In the genomic region with DNA sequence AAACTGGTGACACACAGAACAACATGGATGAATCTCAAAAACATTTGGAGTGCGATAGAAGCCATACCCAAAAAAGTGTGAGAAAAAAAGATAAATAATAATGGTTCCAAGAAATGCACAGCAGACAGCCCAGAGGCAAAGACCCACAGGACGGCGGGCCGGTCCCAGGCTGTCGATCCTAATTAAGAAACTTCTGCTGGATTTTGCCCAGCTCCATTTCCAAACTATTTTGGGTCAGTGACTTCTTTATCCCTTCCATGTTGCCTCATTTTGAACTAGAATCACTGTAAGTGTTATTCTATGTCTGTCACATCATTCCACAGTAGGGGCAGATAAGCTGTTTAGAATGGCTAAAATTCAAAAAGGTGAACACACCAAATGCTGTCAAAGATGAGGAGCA, we compare ENCODE assay signal across 18 cellular contexts. TPM values are rescaled to one million over a fixed set of nuclear protein-coding genes. Genes with fewer than 3 reads are reported as not detected.
A peak's percentile ranks its signal among the peaks of the same experiment; 100 is the strongest.
DNase-seq lines count a peak whose midpoint lies in the region; ATAC-seq and TF ChIP-seq lines count a peak whose summit lies in the region.
"Had no signal": no experiment of that assay in that cellular context is flagged by ENCODE, and none has a peak within 500 bp of the region (broad histone marks: within the 10 kb centered on the region; RNA-seq: fewer than 3 reads in every experiment).

No MANE protein-coding gene starts in this region.

- ATAC-seq in HG03045 (IDR thresholded peaks at IDR 0.05; ENCODE audit: unreplicated experiment) = no peak
- ATAC-seq: T-helper 17 cell had no signal

- no peak overlapping the region for H3K23ac ChIP-seq in trophoblast cell (ENCODE audit: low read length)

- intact Hi-C loops in esophagus squamous epithelium (cut with DNase I) = no loop called here

- H3K18ac ChIP-seq in trophoblast cell (ENCODE audit: low read length) = no peak overlapping the region

- H3K4me1 Mint-ChIP-seq in nephron progenitor cell = no peaks in the 10 kb centered on the region
- H3K4me1 Mint-ChIP-seq: T-helper 17 cell had no signal

- H3K79me2 ChIP-seq in trophoblast cell (ENCODE audit: control insufficient read depth, insufficient read depth, low read length, poor library complexity) = no peaks in the 10 kb centered on the region

- H3K9ac ChIP-seq in trophoblast cell (ENCODE audit: low read length) = no peak overlapping the region
- H3K9ac ChIP-seq: BLaER1 treated with 17β-estradiol and CSF1 and Interleukin-3, amounts not matched to agents 10 nM and 100 nM had no signal

- no peaks in the 10 kb centered on the region for H3K27me3 ChIP-seq in SJCRH30
- no peaks in the 10 kb centered on the region for H3K27me3 ChIP-seq in esophagus squamous epithelium
- H3K27me3 ChIP-seq in trophoblast cell (ENCODE audit: insufficient read depth, low read length) = no peaks in the 10 kb centered on the region
- H3K27me3 ChIP-seq in HAP-1 (ENCODE audit: low read depth) = no peaks in the 10 kb centered on the region
- H3K27me3 ChIP-seq: BLaER1 treated with 17β-estradiol and CSF1 and Interleukin-3, amounts not matched to agents 10 nM and 100 nM; esophagus muscularis mucosa had no signal

- 76 to 80% methylated on average over 5 of the region's 5 CpGs for WGBS in esophagus squamous epithelium, 2 donors
- no CpG with 5 or more reads among the region's 5 CpGs for WGBS in trophoblast cell (ENCODE audit: extremely low coverage, insufficient coverage, insufficient read length)

- no peaks in the 10 kb centered on the region for H3K79me1 ChIP-seq in trophoblast cell (ENCODE audit: low read length)

- H2AFZ ChIP-seq in trophoblast cell (ENCODE audit: insufficient read depth, low read length, poor library complexity) = no peak overlapping the region

- H2BK120ac ChIP-seq in trophoblast cell (ENCODE audit: insufficient read depth, low read length, poor library complexity) = no peak overlapping the region

- TF ChIP-seq POLR2A in esophagus squamous epithelium (IDR thresholded peaks at IDR 0.05) = no peak

- H3K4me1 ChIP-seq in SJCRH30 (peaks cover 12% of the 10 kb centered on the region), esophagus squamous epithelium (no peaks in the 10 kb centered on the region), trophoblast cell (ENCODE audit: control insufficient read depth in 1 of 2, insufficient read depth in 2 of 2, low read length in 2 of 2) (no peaks in the 10 kb centered on the region), HAP-1 (no peaks in the 10 kb centered on the region)

- H3K4ac ChIP-seq in trophoblast cell (ENCODE audit: low read depth, low read length) = no peak overlapping the region

- no peak overlapping the region for H2BK12ac ChIP-seq in trophoblast cell (ENCODE audit: low read length)

- H3K9me3 ChIP-seq in SJCRH30 (replicated peaks) = no peaks in the 10 kb centered on the region
- H3K9me3 ChIP-seq in esophagus squamous epithelium = no peaks in the 10 kb centered on the region
- peaks cover 4% of the 10 kb centered on the region for H3K9me3 ChIP-seq in trophoblast cell (ENCODE audit: insufficient read depth, low read depth, low read length)
- no peaks in the 10 kb centered on the region for H3K9me3 ChIP-seq in HAP-1
- H3K9me3 ChIP-seq: BLaER1 treated with 17β-estradiol and CSF1 and Interleukin-3, amounts not matched to agents 10 nM and 100 nM; esophagus muscularis mucosa had no signal

- H3K4me3 ChIP-seq in SJCRH30 (no peak overlapping the region), esophagus squamous epithelium (no peak overlapping the region), trophoblast cell (ENCODE audit: low read depth, low read length) (no peak overlapping the region), HAP-1 (no peak overlapping the region)
- H3K4me3 ChIP-seq: BLaER1 treated with 17β-estradiol and CSF1 and Interleukin-3, amounts not matched to agents 10 nM and 100 nM; esophagus muscularis mucosa had no signal

- H3K27me3 Mint-ChIP-seq in nephron progenitor cell (ENCODE audit: low read depth, poor library complexity) = no peaks in the 10 kb centered on the region
- H3K27me3 Mint-ChIP-seq: T-helper 17 cell had no signal

- no peaks in the 10 kb centered on the region for H3K36me3 Mint-ChIP-seq in nephron progenitor cell (ENCODE audit: low read depth)

- H3K14ac ChIP-seq in trophoblast cell (ENCODE audit: low read length) = no peak overlapping the region

- H2AK5ac ChIP-seq in trophoblast cell (ENCODE audit: low read length) = no peak overlapping the region

- H3K9me3 Mint-ChIP-seq in nephron progenitor cell = no peaks in the 10 kb centered on the region

- no peak overlapping the region for H3K27ac Mint-ChIP-seq in nephron progenitor cell
- H3K27ac Mint-ChIP-seq: T-helper 17 cell had no signal

- H3K27ac ChIP-seq in C4-2B = peak overlapping the region; percentile 77
- peak overlapping the region; percentile 54 for H3K27ac ChIP-seq in SJCRH30
- peak overlapping the region in 3 of 4 donors; percentile 0 to 23 (median 1) for H3K27ac ChIP-seq in esophagus squamous epithelium
- H3K27ac ChIP-seq in trophoblast cell (ENCODE audit: low read depth, low read length) = no peak overlapping the region
- H3K27ac ChIP-seq: BLaER1 treated with 17β-estradiol and CSF1 and Interleukin-3, amounts not matched to agents 10 nM and 100 nM had no signal

- H3K4me2 ChIP-seq in trophoblast cell (ENCODE audit: low read length) = no peak overlapping the region
- H3K4me2 ChIP-seq: BLaER1 treated with 17β-estradiol and CSF1 and Interleukin-3, amounts not matched to agents 10 nM and 100 nM had no signal

- peaks cover 19% of the 10 kb centered on the region for H3K36me3 ChIP-seq in SJCRH30
- peaks cover 0 to 43% (median 23%) of the 10 kb centered on the region in 3 donors for H3K36me3 ChIP-seq in esophagus squamous epithelium
- H3K36me3 ChIP-seq in trophoblast cell (ENCODE audit: control insufficient read depth in 1 of 2, insufficient read depth in 2 of 2, low read length in 2 of 2) = peaks cover 12 to 18% of the 10 kb centered on the region in 2 experiments
- H3K36me3 ChIP-seq in HAP-1 (replicated peaks) = peaks cover 16% of the 10 kb centered on the region

- no peak for TF ChIP-seq CTCF in C4-2B (conservative IDR thresholded peaks at IDR 0.05)
- TF ChIP-seq CTCF in esophagus squamous epithelium (IDR thresholded peaks at IDR 0.05) = no peak
- no peak for TF ChIP-seq CTCF in nephron progenitor cell (IDR thresholded peaks at IDR 0.05)

- no peak overlapping the region for H4K12ac ChIP-seq in trophoblast cell (ENCODE audit: low read depth, low read length)

- in situ Hi-C loops in HAP-1 (cut with MboI; ENCODE audit: low sequenced_read_pairs) = no loop called here

- H4K91ac ChIP-seq in trophoblast cell (ENCODE audit: low read depth, low read length) = no peak overlapping the region

- no peak overlapping the region for H4K8ac ChIP-seq in trophoblast cell (ENCODE audit: low read depth, low read length)

- no peak overlapping the region for H2BK5ac ChIP-seq in trophoblast cell (ENCODE audit: low read depth, low read length, poor library complexity)

- H3K4me3 Mint-ChIP-seq in nephron progenitor cell = no peak overlapping the region
- H3K4me3 Mint-ChIP-seq: T-helper 17 cell had no signal

- DNase-seq in SJCRH30 = no peak
- no peak for DNase-seq in esophagus squamous epithelium (lab: John Stamatoyannopoulos, UW)
- peak; percentile 85 to 95 for DNase-seq in trophoblast cell
- no peak for DNase-seq in nephron progenitor cell
- DNase-seq in HAP-1 (ENCODE audit: low spot score in 2 of 2) = no peak
- DNase-seq in NCI-H1105 treated with DMSO at 0.1 percent for 48 hours (lab: John Stamatoyannopoulos, UW) = no peak
- DNase-seq: ACHN, activated T-cell treated with anti-CD3 and anti-CD28 coated beads for 4 hours, caudate nucleus, KBM-7, NCI-H1694 treated with DMSO at 0.1 percent for 48 hours, NCI-H82, OCI-M1, T-helper 17 cell had no signal

RNA-seq across cellular contexts. Expression of gene NBPF1, which starts 7.8 kb away (rescaled TPM):
- total RNA-seq in SJCRH30 (2014; rRNA removed; shearing (Covaris generic)) = 63.4 and 65.6 TPM in 2 replicates
- total RNA-seq in esophagus squamous epithelium = 10 to 100 TPM in 3 of 4 donors, 1 to 10 TPM in 1; 10.0 to 23.5 (median 10.7) TPM
- polyA plus RNA-seq in trophoblast cell (2013) = 10.5 and 10.8 TPM in 2 replicates

Comparison
In these comparisons a context has a peak if more than half of its experiments do, and no peak if none do; other contexts are left out.
1. DNase-seq: peak in trophoblast cell (2 of 2); none in SJCRH30 (0 of 2), esophagus squamous epithelium (single experiment), nephron progenitor cell (single experiment), HAP-1 (0 of 2) and NCI-H1105 treated with DMSO at 0.1 percent for 48 hours (single experiment).